In the genomic region with DNA sequence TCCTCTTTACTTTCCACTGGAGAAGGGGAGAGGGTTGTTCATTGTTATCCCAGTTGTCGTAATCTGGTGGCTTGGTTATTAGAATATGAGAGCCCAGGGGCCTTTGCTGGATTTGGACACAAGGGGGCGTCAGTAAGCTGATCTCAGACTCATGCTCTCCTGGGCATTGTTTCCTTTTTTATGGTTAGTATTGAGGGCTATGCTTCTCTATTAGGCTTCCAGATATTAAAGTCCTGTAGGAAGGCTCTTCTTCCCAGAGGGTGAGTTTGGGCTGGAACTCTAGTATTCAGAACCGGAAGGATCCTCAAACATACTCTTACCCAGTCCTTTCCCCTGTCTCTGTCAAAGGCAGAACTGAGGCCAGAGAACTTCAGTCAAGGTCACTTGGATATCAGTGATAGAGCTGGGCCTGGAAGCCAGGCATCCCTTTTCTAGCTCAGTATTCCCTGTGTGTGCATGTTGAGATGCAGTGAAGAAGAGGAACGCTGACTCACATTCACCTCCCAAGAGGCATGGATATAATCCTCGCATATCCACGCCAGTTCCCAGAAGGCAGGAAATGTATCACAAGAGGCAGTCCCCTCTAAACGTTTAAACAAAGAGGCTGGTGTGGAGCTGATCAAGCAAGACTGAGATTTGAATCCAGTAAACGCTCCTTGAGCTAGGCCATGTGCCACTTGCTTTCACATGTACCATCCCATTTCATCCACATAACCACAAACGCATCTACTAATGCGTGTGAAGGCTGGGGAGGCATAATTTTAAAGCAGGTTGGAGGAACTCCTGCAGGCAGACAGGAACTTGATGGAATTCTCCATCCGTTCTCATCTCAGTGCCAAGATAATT, we compare ENCODE assay signal across 8 cellular contexts. TPM values are rescaled to one million over a fixed set of nuclear protein-coding genes. Genes with fewer than 3 reads are reported as not detected.
DNase-seq lines count a peak whose midpoint lies in the region; ATAC-seq and TF ChIP-seq lines count a peak whose summit lies in the region.

No MANE protein-coding gene starts in this region.

- peak; percentile 70 for TF ChIP-seq CTCF in CD8-positive, alpha-beta T cell (IDR thresholded peaks at IDR 0.05)
- peak; percentile 92 for TF ChIP-seq CTCF in fibroblast of the aortic adventitia (IDR thresholded peaks at IDR 0.05; ENCODE audit: insufficient read depth, low read length)

- H3K23ac ChIP-seq in neuronal stem cell (ENCODE audit: low read depth, low read length, poor library complexity): no peak overlapping the region

- intact Hi-C loops in CD8-positive, alpha-beta T cell (cut with DNase I, micrococcal nuclease): loop anchor here in 1 of 2 experiments (1.0 to 2.0 kb wide), 3 partner anchors 195 to 360 kb away; no protein-coding TSS in a partner anchor

- no peak for ATAC-seq in CD8-positive, alpha-beta T cell
- no peak for ATAC-seq in HG03439 (IDR thresholded peaks at IDR 0.05; ENCODE audit: unreplicated experiment)

- no peaks in the 10 kb centered on the region for H3K79me1 ChIP-seq in neuronal stem cell (ENCODE audit: low read depth, low read length)

- H3K27ac Mint-ChIP-seq in CD8-positive, alpha-beta T cell: no peak overlapping the region

- H2AFZ ChIP-seq in neuronal stem cell (ENCODE audit: low read length): peak overlapping the region; percentile 9

- H3K4ac ChIP-seq in neuronal stem cell (ENCODE audit: low read length): no peak overlapping the region

- CTCF ChIA-PET in CD8-positive, alpha-beta T cell (lab: Charles Lee): interaction anchor here (0.6 to 8.0 kb wide), 10 partner anchors 9 to 263 kb away, joined by 3 to 59 read pairs (median 4); no protein-coding TSS in a partner anchor

- H3K9me3 ChIP-seq in CD8-positive, alpha-beta T cell (ENCODE audit: low read length): no peaks in the 10 kb centered on the region
- no peaks in the 10 kb centered on the region for H3K9me3 ChIP-seq in neuronal stem cell (replicated peaks in 1 of 2; ENCODE audit: control insufficient read depth in 2 of 2, insufficient read depth in 1 of 2, low read depth in 1 of 2, low read length in 2 of 2)
- H3K9me3 ChIP-seq in subcutaneous abdominal adipose tissue (ENCODE audit: control insufficient read depth in 5 of 5, low read length in 5 of 5): no peaks in the 10 kb centered on the region

- peak overlapping the region; percentile 36 for H2BK12ac ChIP-seq in neuronal stem cell (ENCODE audit: low read length)

- H3K4me1 Mint-ChIP-seq in CD8-positive, alpha-beta T cell (ENCODE audit: low read depth): no peaks in the 10 kb centered on the region

- H3K4me2 ChIP-seq in neuronal stem cell (ENCODE audit: insufficient read depth, low read length, poor library complexity, severe bottlenecking): no peak overlapping the region

- no peak overlapping the region for H3K4me3 Mint-ChIP-seq in CD8-positive, alpha-beta T cell

- no peaks in the 10 kb centered on the region for H3K27me3 Mint-ChIP-seq in CD8-positive, alpha-beta T cell (ENCODE audit: low read depth)

- POLR2A ChIA-PET in CD8-positive, alpha-beta T cell (lab: Charles Lee): no interaction called here

- peak; percentile 19 to 61 (median 52) for DNase-seq in CD8-positive, alpha-beta T cell
- peak; percentile 79 for DNase-seq in HT-29 (ENCODE audit: low spot score)
- DNase-seq in OCI-M1 (lab: John Stamatoyannopoulos, UW): peak; percentile 77
- peak; percentile 5 for DNase-seq in activated T-helper 1 cell treated with Interleukin-2 at 50 U/mL for 16 hours (ENCODE audit: low read depth)
- DNase-seq in fibroblast of the aortic adventitia (ENCODE audit: low read depth): peak; percentile 92
- peak; percentile 67 for DNase-seq in neuronal stem cell (ENCODE audit: low spot score)

- H3K36me3 ChIP-seq in CD8-positive, alpha-beta T cell (ENCODE audit: insufficient read depth, low read length): peaks cover 35% of the 10 kb centered on the region
- H3K36me3 ChIP-seq in neuronal stem cell (replicated peaks in 1 of 2; ENCODE audit: control insufficient read depth in 2 of 2, insufficient read depth in 2 of 2, low read length in 2 of 2) (peaks cover 19 to 88% of the 10 kb centered on the region in 2 donors), subcutaneous abdominal adipose tissue (ENCODE audit: control insufficient read depth in 5 of 5, insufficient read depth in 5 of 5, low read length in 5 of 5) (peaks cover 5 to 90% (median 82%) of the 10 kb centered on the region in 5 donors)

- H3K9ac ChIP-seq in neuronal stem cell (ENCODE audit: low read depth, low read length, poor library complexity) (no peak overlapping the region), subcutaneous abdominal adipose tissue (ENCODE audit: low read length in 5 of 5) (peak overlapping the region in 3 of 5 donors; percentile 2 to 42 (median 6))

- no CpG with 5 or more reads among the region's 11 CpGs for WGBS in neuronal stem cell (ENCODE audit: extremely low coverage in 2 of 2, insufficient read length in 2 of 2, insufficient replicate concordance in 1 of 2), 2 donors

- no peaks in the 10 kb centered on the region for H3K27me3 ChIP-seq in CD8-positive, alpha-beta T cell (ENCODE audit: insufficient read depth, low read length)
- H3K27me3 ChIP-seq in neuronal stem cell (ENCODE audit: control insufficient read depth in 3 of 3, insufficient read depth in 3 of 3, low read depth in 1 of 3, low read length in 3 of 3): no peaks in the 10 kb centered on the region
- no peaks in the 10 kb centered on the region for H3K27me3 ChIP-seq in subcutaneous abdominal adipose tissue (ENCODE audit: control insufficient read depth in 5 of 5, insufficient read depth in 4 of 5, low read length in 5 of 5)

- H4K91ac ChIP-seq in neuronal stem cell (ENCODE audit: low read depth, low read length, poor library complexity): no peak overlapping the region

- H2AK5ac ChIP-seq in neuronal stem cell (ENCODE audit: low read depth, low read length): peak overlapping the region; percentile 8

- H2BK120ac ChIP-seq in neuronal stem cell (ENCODE audit: low read depth, low read length): no peak overlapping the region

- no peak overlapping the region for H3K18ac ChIP-seq in neuronal stem cell (ENCODE audit: low read length)

- no peak overlapping the region for H2BK5ac ChIP-seq in neuronal stem cell (ENCODE audit: low read length)

- peaks cover 91% of the 10 kb centered on the region for H3K36me3 Mint-ChIP-seq in CD8-positive, alpha-beta T cell

- H3K27ac ChIP-seq in CD8-positive, alpha-beta T cell (ENCODE audit: low read depth, low read length): no peak overlapping the region
- H3K27ac ChIP-seq in neuronal stem cell (replicated peaks; ENCODE audit: low read length) (no peak overlapping the region), subcutaneous abdominal adipose tissue (ENCODE audit: low read depth, low read length) (peak overlapping the region; percentile 51)

- no peaks in the 10 kb centered on the region for H3K4me1 ChIP-seq in CD8-positive, alpha-beta T cell (ENCODE audit: insufficient read depth, low read length)
- H3K4me1 ChIP-seq in neuronal stem cell (ENCODE audit: control insufficient read depth in 2 of 2, insufficient read depth in 1 of 2, low read depth in 1 of 2, low read length in 2 of 2) (peaks cover 4 to 25% of the 10 kb centered on the region in 2 donors), subcutaneous abdominal adipose tissue (ENCODE audit: control insufficient read depth in 5 of 5, insufficient read depth in 5 of 5, low read length in 5 of 5) (peaks cover 0 to 25% (median 0%) of the 10 kb centered on the region in 5 donors)

- H4K8ac ChIP-seq in neuronal stem cell (ENCODE audit: low read depth, low read length): no peak overlapping the region

- H3K9me3 Mint-ChIP-seq in CD8-positive, alpha-beta T cell: no peaks in the 10 kb centered on the region

- H2BK15ac ChIP-seq in neuronal stem cell (ENCODE audit: low read length): peak overlapping the region; percentile 61

- no peak overlapping the region for H3K14ac ChIP-seq in neuronal stem cell (ENCODE audit: low read length)

- H3K4me3 ChIP-seq in CD8-positive, alpha-beta T cell (ENCODE audit: low read depth, low read length): no peak overlapping the region
- H3K4me3 ChIP-seq in fibroblast of the aortic adventitia (ENCODE audit: low read depth, low read length) (no peak overlapping the region), neuronal stem cell (ENCODE audit: low read length in 2 of 2) (no peak overlapping the region), subcutaneous abdominal adipose tissue (ENCODE audit: low read depth in 1 of 5, low read length in 5 of 5) (no peak overlapping the region)

RNA-seq across cellular contexts. Expression of a gene that starts 41.6 kb away (rescaled TPM):
- 10 to 100 TPM; 16.5 to 17.8 TPM for total RNA-seq in CD8-positive, alpha-beta T cell
- total RNA-seq in HT-29 (2014; rRNA removed; shearing (Covaris generic)): 16.8 and 17.4 TPM in 2 replicates
- total RNA-seq in fibroblast of the aortic adventitia (ENCODE audit: low replicate concordance): 28.1 and 43.0 TPM in 2 replicates
- 17.1 TPM for polyA plus RNA-seq in neuronal stem cell (2013, experiment 1 of 2)
- 17.7 TPM for polyA plus RNA-seq in neuronal stem cell (2013, experiment 2 of 2)

RNA-seq across cellular contexts. Expression of a gene that starts 41.9 kb away (rescaled TPM):
- 10 to 100 TPM; 26.2 to 31.3 TPM for total RNA-seq in CD8-positive, alpha-beta T cell
- total RNA-seq in HT-29 (2014; rRNA removed; shearing (Covaris generic)): 38.4 and 39.9 TPM in 2 replicates
- total RNA-seq in fibroblast of the aortic adventitia (ENCODE audit: low replicate concordance): 90.9 and 91.7 TPM in 2 replicates
- 32.1 TPM for polyA plus RNA-seq in neuronal stem cell (2013, experiment 1 of 2)
- polyA plus RNA-seq in neuronal stem cell (2013, experiment 2 of 2): 35.4 TPM

RNA-seq across cellular contexts. Expression of a gene that starts 54.3 kb away (rescaled TPM):
- total RNA-seq in CD8-positive, alpha-beta T cell: 10 to 100 TPM; 10.2 to 11.7 TPM
- 82.5 and 83.5 TPM in 2 replicates for total RNA-seq in HT-29 (2014; rRNA removed; shearing (Covaris generic))
- 16.7 and 22.0 TPM in 2 replicates for total RNA-seq in fibroblast of the aortic adventitia (ENCODE audit: low replicate concordance)
- 27.4 TPM for polyA plus RNA-seq in neuronal stem cell (2013, experiment 1 of 2)
- polyA plus RNA-seq in neuronal stem cell (2013, experiment 2 of 2): 27.9 TPM

RNA-seq across cellular contexts. Expression of a gene that starts 54.6 kb away (rescaled TPM):
- 10 to 100 TPM; 11.5 to 13.9 TPM for total RNA-seq in CD8-positive, alpha-beta T cell
- total RNA-seq in HT-29 (2014; rRNA removed; shearing (Covaris generic)): 69.0 and 69.9 TPM in 2 replicates
- total RNA-seq in fibroblast of the aortic adventitia (ENCODE audit: low replicate concordance): 9.7 and 100 TPM in 2 replicates
- 25.4 TPM for polyA plus RNA-seq in neuronal stem cell (2013, experiment 1 of 2)
- 26.4 TPM for polyA plus RNA-seq in neuronal stem cell (2013, experiment 2 of 2)

Comparison
In these comparisons a context has a peak if more than half of its experiments do, and no peak if none do; other contexts are left out.
1. DNase-seq: peak in every context shown above with its lines; median percentile 92 in fibroblast of the aortic adventitia; 79 in HT-29; 77 in OCI-M1; 67 in neuronal stem cell; 52 in CD8-positive, alpha-beta T cell; 5 in activated T-helper 1 cell treated with Interleukin-2 at 50 U/mL for 16 hours.